In the genomic region with DNA sequence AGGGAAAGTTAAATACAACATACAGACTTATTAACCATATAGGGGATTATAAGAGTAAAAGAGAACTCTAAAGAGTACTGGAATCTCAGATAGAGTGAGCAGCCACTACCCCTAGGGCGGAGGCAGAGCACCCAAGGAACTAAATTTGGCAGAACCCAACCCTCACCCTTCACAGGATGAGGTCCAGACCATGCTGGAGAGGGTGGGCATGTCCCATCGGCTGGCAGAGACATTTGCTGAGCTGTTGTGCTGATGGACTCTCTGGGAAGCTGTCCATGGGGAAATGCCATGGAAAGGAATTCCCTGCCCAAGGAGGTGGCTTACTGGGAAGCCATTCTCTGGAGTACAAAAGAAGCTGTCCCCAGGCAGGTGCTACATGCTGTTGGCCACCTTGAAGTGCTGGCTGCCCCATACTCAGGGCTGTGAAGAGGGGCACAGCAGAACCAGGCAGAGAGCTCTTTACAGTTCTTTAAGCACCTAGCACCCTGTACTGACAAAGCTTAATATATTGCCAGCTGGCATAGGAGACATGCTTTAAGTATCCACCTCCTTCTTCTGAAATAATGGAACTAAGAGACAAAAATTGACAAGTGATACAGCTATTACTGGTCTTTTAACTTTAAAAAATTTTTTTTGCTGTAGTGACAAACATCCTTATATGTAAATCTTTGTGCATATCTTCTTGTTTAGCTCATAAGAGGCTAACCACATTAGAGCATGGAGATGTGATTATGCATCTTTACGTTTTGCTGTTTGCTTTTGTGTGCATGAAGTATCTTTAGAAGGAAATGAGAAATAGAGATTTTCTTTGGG, we compare ENCODE assay signal across 14 cellular contexts. TPM values are rescaled to one million over a fixed set of nuclear protein-coding genes. Genes with fewer than 3 reads are reported as not detected.
DNase-seq lines count a peak whose midpoint lies in the region; ATAC-seq and TF ChIP-seq lines count a peak whose summit lies in the region.
"Had no signal": no experiment of that assay in that cellular context is flagged by ENCODE, and none has a peak within 500 bp of the region (broad histone marks: within the 10 kb centered on the region; RNA-seq: fewer than 3 reads in every experiment).

No MANE protein-coding gene starts in this region.

- peak; percentile 72 for DNase-seq in DMS79 treated with DMSO at 0.1 percent for 48 hours (lab: John Stamatoyannopoulos, UW)
- DNase-seq in NCI-H2029 treated with DMSO at 0.1 percent for 48 hours (lab: John Stamatoyannopoulos, UW) = peak; percentile 43
- DNase-seq in fibroblast of lung (ENCODE audit: low read depth in 2 of 2) = peak; percentile 53 to 61
- no peak for DNase-seq in psoas muscle
- DNase-seq in stimulated activated naive CD4-positive, alpha-beta T cell (lab: John Stamatoyannopoulos, UW) = no peak
- DNase-seq in 8988T = no peak
- DNase-seq in DMS153 (lab: John Stamatoyannopoulos, UW) = no peak
- DNase-seq: activated CD8-positive, alpha-beta memory T cell treated with anti-CD3 and anti-CD28 coated beads for 24 hours; activated gamma-delta T cell; C1 segment of cervical spinal cord; testis had no signal

- H4K20me1 ChIP-seq in fibroblast of lung (ENCODE audit: control insufficient read depth, extremely low read depth, insufficient read depth, low read length) = no peaks in the 10 kb centered on the region

- H3K27me3 ChIP-seq in fibroblast of lung (ENCODE audit: control insufficient read depth, insufficient read depth, low read length) (no peaks in the 10 kb centered on the region), psoas muscle (ENCODE audit: insufficient read depth in 3 of 3, low read length in 2 of 3) (no peaks in the 10 kb centered on the region)
- H3K27me3 ChIP-seq: breast epithelium, testis had no signal

- H3K4me1 ChIP-seq in fibroblast of lung (ENCODE audit: control insufficient read depth, extremely low read depth, insufficient read depth, low read length) (peaks cover 5% of the 10 kb centered on the region), psoas muscle (peaks cover 15% of the 10 kb centered on the region)
- H3K4me1 ChIP-seq: breast epithelium, parathyroid adenoma, testis had no signal

- no peak overlapping the region for H3K9ac ChIP-seq in fibroblast of lung (ENCODE audit: insufficient read depth, low read length)
- H3K9ac ChIP-seq: parathyroid adenoma had no signal

- 65 to 69% (median 68%) methylated on average over 3 of the region's 3 CpGs for whole genome bisulfite sequencing in psoas muscle, 3 donors

- no peak overlapping the region for H3K4me2 ChIP-seq in fibroblast of lung (ENCODE audit: extremely low read depth, insufficient read depth, low read length)

- H3K9me3 ChIP-seq in fibroblast of lung (ENCODE audit: control insufficient read depth, insufficient read depth, low read depth, low read length) = no peaks in the 10 kb centered on the region
- H3K9me3 ChIP-seq in psoas muscle = no peaks in the 10 kb centered on the region
- H3K9me3 ChIP-seq: breast epithelium, testis had no signal

- H3K79me2 ChIP-seq in fibroblast of lung (ENCODE audit: control insufficient read depth, insufficient read depth, low read length) = no peaks in the 10 kb centered on the region

- TF ChIP-seq CTCF in fibroblast of lung (conservative IDR thresholded peaks at IDR 0.05 in 1 of 2, IDR thresholded peaks at IDR 0.05 in 1 of 2; ENCODE audit: low read depth in 1 of 2, low read length in 2 of 2) = no peak
- TF ChIP-seq CTCF in psoas muscle (IDR thresholded peaks at IDR 0.05) = no peak

- H2AFZ ChIP-seq in fibroblast of lung (ENCODE audit: low read length) = no peak overlapping the region
- H2AFZ ChIP-seq: parathyroid adenoma had no signal

- H3K36me3 ChIP-seq in fibroblast of lung (ENCODE audit: control insufficient read depth, insufficient read depth, low read length) = no peaks in the 10 kb centered on the region
- peaks cover 0 to 19% of the 10 kb centered on the region in 2 donors for H3K36me3 ChIP-seq in psoas muscle (ENCODE audit: insufficient read depth in 1 of 2, low read depth in 1 of 2)
- H3K36me3 ChIP-seq: breast epithelium had no signal

- H3K27ac ChIP-seq in fibroblast of lung (ENCODE audit: insufficient read depth, low read length) = no peak overlapping the region
- no peak overlapping the region for H3K27ac ChIP-seq in psoas muscle
- H3K27ac ChIP-seq: parathyroid adenoma, testis had no signal

- no peak overlapping the region for H3K4me3 ChIP-seq in fibroblast of lung (replicated peaks in 1 of 4; ENCODE audit: control extremely low read depth in 1 of 4, insufficient read depth in 1 of 4, low read depth in 3 of 4, low read length in 4 of 4)
- H3K4me3 ChIP-seq in psoas muscle = no peak overlapping the region
- H3K4me3 ChIP-seq: breast epithelium, testis had no signal

- intact Hi-C loops in psoas muscle (cut with DNase I) = loop anchor here in 1 of 2 donors (1.0 kb wide), 1 partner anchor 265 kb away; no protein-coding TSS in a partner anchor

- ATAC-seq in psoas muscle (peak in 3 of 4 donors; percentile 40 to 67 (median 48)), GM21526 (IDR thresholded peaks at IDR 0.05; ENCODE audit: low FRiP score, unreplicated experiment) (no peak)

RNA-seq across cellular contexts. Expression of a gene that starts 29.6 kb away (rescaled TPM):
- total RNA-seq in fibroblast of lung (28.8 and 30.2 TPM in 2 replicates), psoas muscle (100 to 1,000 TPM in 1 of 4 donors, 10 to 100 TPM in 3; 31.5 to 108 (median 54.7) TPM)
- polyA plus RNA-seq in fibroblast of lung (46.3 TPM in 2 replicates), psoas muscle (10 to 100 TPM; 18.0 to 94.3 (median 41.3) TPM)
- 32.8 and 44.6 TPM in 2 replicates for polyA plus RNA-seq in fibroblast of lung (2012)
- polyA minus RNA-seq in fibroblast of lung (ENCODE audit: low replicate concordance) = 2.0 and 5.4 TPM in 2 replicates

Comparison
In these comparisons a context has a peak if more than half of its experiments do, and no peak if none do; other contexts are left out.
1. DNase-seq: peak in DMS79 treated with DMSO at 0.1 percent for 48 hours (single experiment), NCI-H2029 treated with DMSO at 0.1 percent for 48 hours (single experiment) and fibroblast of lung (2 of 2); none in psoas muscle (0 of 2), stimulated activated naive CD4-positive, alpha-beta T cell (0 of 6), 8988T (single experiment) and DMS153 (single experiment).